In genomic region chr4:148633720-148634119, GRCh38 we compare ENCODE assay signal across 29 cellular contexts.
"Had no signal": no experiment of that assay in that cellular context is flagged by ENCODE, and none has a peak within 500 bp of the region (broad histone marks: within the 10 kb centered on the region; RNA-seq: fewer than 3 reads in every experiment).

No MANE protein-coding gene starts in this region.

- H3K4me1 Mint-ChIP-seq: activated B cell treated with CpG ODN at 0.5 μM for 24 hours; activated T-helper 17 cell treated with anti-CD3 and anti-CD28 coated beads, Interleukin-2, amount 50 U/mL, for 72 hours; T-helper 17 cell had no signal

- H3K27me3 Mint-ChIP-seq: activated B cell treated with CpG ODN at 0.5 μM for 24 hours; activated CD8-positive, alpha-beta T cell treated with anti-CD3 and anti-CD28 coated beads for 36 hours; activated naive CD8-positive, alpha-beta T cell; activated T-helper 17 cell treated with anti-CD3 and anti-CD28 coated beads, Interleukin-2, amount 50 U/mL, for 72 hours; T-helper 17 cell had no signal

- H3K4me1 ChIP-seq: body of pancreas, esophagus squamous epithelium, gastroesophageal sphincter had no signal

- ATAC-seq: activated CD4-positive, CD25-positive, alpha-beta regulatory T cell treated with anti-CD3 and anti-CD28 coated beads, Interleukin-2, amount 50 U/mL, for 24 hours; activated CD8-positive, alpha-beta T cell treated with anti-CD3 and anti-CD28 coated beads for 36 hours; activated T-cell treated with anti-CD3 and anti-CD28 coated beads, Interleukin-2, amount 50 U/mL, for 4 hours; activated T-helper 17 cell treated with anti-CD3 and anti-CD28 coated beads, Interleukin-2, amount 50 U/mL, for 72 hours; body of pancreas; gastroesophageal sphincter; T-helper 17 cell had no signal

- H3K27me3 ChIP-seq: body of pancreas, esophagus squamous epithelium, gastroesophageal sphincter had no signal

- H3K27ac Mint-ChIP-seq: activated B cell treated with CpG ODN at 0.5 μM for 24 hours; activated CD8-positive, alpha-beta T cell treated with anti-CD3 and anti-CD28 coated beads for 36 hours; activated naive CD8-positive, alpha-beta T cell; activated T-helper 17 cell treated with anti-CD3 and anti-CD28 coated beads, Interleukin-2, amount 50 U/mL, for 72 hours; T-helper 17 cell; T-helper 2 cell treated with Interferon-gamma antibody and Interleukin-4, amounts not matched to agents 5 μg/mL and 100 μg/mL, for 36 hours had no signal

- H3K4me3 ChIP-seq: body of pancreas, esophagus squamous epithelium, gastroesophageal sphincter had no signal

- H3K27ac ChIP-seq: body of pancreas, epithelial cell of prostate, esophagus squamous epithelium, gastroesophageal sphincter, WERI-Rb-1 had no signal

- H3K36me3 ChIP-seq: esophagus squamous epithelium, gastroesophageal sphincter, WERI-Rb-1 had no signal

- DNase-seq: activated B cell treated with CpG ODN at 0.5 μM for 24 hours; activated CD4-positive, alpha-beta T cell treated with anti-CD3 and anti-CD28 coated beads for 48 hours; activated CD4-positive, alpha-beta T cell treated with anti-CD3 and anti-CD28 coated beads, Interleukin-2, amount 50 U/mL, for 1 hour; activated CD4-positive, alpha-beta T cell treated with anti-CD3 and anti-CD28 coated beads, Interleukin-2, amount 50 U/mL, for 48 hours; activated CD8-positive, alpha-beta memory T cell treated with anti-CD3 and anti-CD28 coated beads for 24 hours; activated CD8-positive, alpha-beta T cell treated with anti-CD3 and anti-CD28 coated beads for 36 hours; activated effector memory CD4-positive, alpha-beta T cell treated with Interleukin-2 at 50 U/mL for 16 hours; activated gamma-delta T cell treated with Interleukin-2 at 50 U/mL for 16 hours; activated naive CD4-positive, alpha-beta T cell treated with anti-CD3 and anti-CD28 coated beads, Interleukin-2, amount 50 U/mL, for 16 hours; activated naive CD4-positive, alpha-beta T cell treated with Interleukin-2 at 50 U/mL for 16 hours; activated T-cell treated with anti-CD3 and anti-CD28 coated beads, Interleukin-2, amount 50 U/mL, for 4 hours; amniotic stem cell; aorta; body of pancreas; caudate nucleus; effector CD8-positive, alpha-beta T cell; esophagus squamous epithelium; foreskin melanocyte; head of caudate nucleus; T-helper 1 cell; T-helper 17 cell; T1000; WERI-Rb-1 had no signal

- H3K4me3 Mint-ChIP-seq: activated B cell treated with CpG ODN at 0.5 μM for 24 hours; activated CD8-positive, alpha-beta T cell treated with anti-CD3 and anti-CD28 coated beads for 36 hours; activated naive CD8-positive, alpha-beta T cell; activated T-cell treated with anti-CD3 and anti-CD28 coated beads, Interleukin-2, amount 50 U/mL, for 4 hours; activated T-helper 17 cell treated with anti-CD3 and anti-CD28 coated beads, Interleukin-2, amount 50 U/mL, for 72 hours; T-helper 17 cell; T-helper 2 cell treated with Interferon-gamma antibody and Interleukin-4, amounts not matched to agents 5 μg/mL and 100 μg/mL, for 36 hours had no signal
